In the genomic region with DNA sequence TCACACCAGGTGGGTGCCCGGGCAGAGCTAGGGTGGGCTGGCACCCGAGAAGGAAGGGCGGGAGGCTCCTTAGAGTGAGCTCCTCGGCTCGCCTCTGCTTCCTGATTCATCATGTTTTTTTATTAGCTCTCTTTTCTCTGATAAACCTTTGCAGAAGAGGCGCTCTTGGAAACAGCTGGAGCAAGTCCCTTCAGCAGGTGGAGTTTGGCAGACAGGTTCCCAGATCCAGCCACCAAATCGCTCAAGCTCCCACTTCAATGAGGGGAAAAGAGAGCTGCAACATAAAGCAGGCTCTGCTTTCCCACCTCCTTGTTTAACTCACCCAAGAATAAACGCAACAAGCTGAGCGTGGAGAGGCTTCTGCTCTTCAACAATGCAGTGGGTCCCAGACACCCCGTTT, we compare ENCODE assay signal across 37 cellular contexts.
"Had no signal": no experiment of that assay in that cellular context is flagged by ENCODE, and none has a peak within 500 bp of the region (broad histone marks: within the 10 kb centered on the region; RNA-seq: fewer than 3 reads in every experiment).

No MANE protein-coding gene starts in this region.

- H3K36me3 Mint-ChIP-seq: activated CD4-positive, alpha-beta memory T cell treated with anti-CD3 and anti-CD28 coated beads for 36 hours; activated naive CD4-positive, alpha-beta T cell treated with anti-CD3 and anti-CD28 coated beads, Interleukin-2, amount 50 U/mL, for 72 hours; activated naive CD8-positive, alpha-beta T cell treated with anti-CD3 and anti-CD28 coated beads for 36 hours; WTC11 had no signal

- DNase-seq: activated CD4-positive, alpha-beta memory T cell treated with anti-CD3 and anti-CD28 coated beads for 36 hours; activated CD4-positive, alpha-beta T cell treated with anti-CD3 and anti-CD28 coated beads for 1 hour; activated CD4-positive, alpha-beta T cell treated with anti-CD3 and anti-CD28 coated beads for 4 hours; activated CD4-positive, alpha-beta T cell treated with anti-CD3 and anti-CD28 coated beads, Interleukin-2, amount 10 ng/mL, durations not matched to agents 24 days and 14 days; activated CD4-positive, alpha-beta T cell treated with anti-CD3 and anti-CD28 coated beads, Interleukin-2, amount 50 U/mL, for 1 hour; activated CD4-positive, alpha-beta T cell treated with anti-CD3 and anti-CD28 coated beads, Interleukin-2, amount 50 U/mL, for 4 hours; activated CD4-positive, CD25-positive, alpha-beta regulatory T cell; activated CD8-positive, alpha-beta memory T cell treated with anti-CD3 and anti-CD28 coated beads, Interleukin-2, amount 50 U/mL, for 4 hours; activated CD8-positive, alpha-beta T cell treated with anti-CD3 and anti-CD28 coated beads for 36 hours; activated effector memory CD4-positive, alpha-beta T cell treated with anti-CD3 and anti-CD28 coated beads, Interleukin-2, amount 50 U/mL, for 16 hours; activated gamma-delta T cell treated with Interleukin-2 at 50 U/mL for 16 hours; activated naive CD4-positive, alpha-beta T cell; activated naive CD4-positive, alpha-beta T cell treated with anti-CD3 and anti-CD28 coated beads for 36 hours; activated naive CD4-positive, alpha-beta T cell treated with anti-CD3 and anti-CD28 coated beads, Interleukin-2, amount 50 U/mL, for 16 hours; activated naive CD8-positive, alpha-beta T cell treated with anti-CD3 and anti-CD28 coated beads for 36 hours; activated T-cell treated with anti-CD3 and anti-CD28 coated beads for 4 hours; activated T-cell treated with anti-CD3 and anti-CD28 coated beads, Interleukin-2, amount 50 U/mL, for 1 hour; activated T-cell treated with anti-CD3 and anti-CD28 coated beads, Interleukin-2, amount 50 U/mL, for 4 hours; activated T-cell treated with anti-CD3 and anti-CD28 coated beads, Interleukin-2, amount 50 U/mL, for 72 hours; adrenal gland; amniotic stem cell; aorta; body of pancreas; brain microvascular endothelial cell; central memory CD4-positive, alpha-beta T cell; T-helper 1 cell; T-helper 2 cell; T-helper 9 cell; WERI-Rb-1 had no signal

- H3K4me3 Mint-ChIP-seq: activated CD4-positive, alpha-beta memory T cell treated with anti-CD3 and anti-CD28 coated beads for 36 hours; activated CD4-positive, alpha-beta T cell treated with anti-CD3 and anti-CD28 coated beads, Interleukin-2, amount 10 ng/mL, durations not matched to agents 24 days and 14 days; activated CD8-positive, alpha-beta T cell treated with anti-CD3 and anti-CD28 coated beads for 36 hours; activated naive CD4-positive, alpha-beta T cell treated with anti-CD3 and anti-CD28 coated beads for 36 hours; activated naive CD8-positive, alpha-beta T cell treated with anti-CD3 and anti-CD28 coated beads for 36 hours; activated T-cell treated with anti-CD3 and anti-CD28 coated beads, Interleukin-2, amount 50 U/mL, for 4 hours; activated T-cell treated with anti-CD3 and anti-CD28 coated beads, Interleukin-2, amount 50 U/mL, for 72 hours; activated T-helper 1 cell treated with anti-CD3 and anti-CD28 coated beads, Interleukin-12 subunit alpha, Interleukin-12 subunit beta, Interleukin-2, Interleukin-4 antibody, amounts not matched to agents 30 ng/mL and 10 ng/mL and 1 ng/mL, durations not matched to agents 14 hours and 24 hours and 36 hours; activated T-helper 17 cell treated with anti-CD3 and anti-CD28 coated beads, Interleukin-2, amount 50 U/mL, for 72 hours; T-helper 1 cell treated with Interleukin-12 subunit alpha and Interleukin-12 subunit beta and Interleukin-4 antibody, amounts not matched to agents 30 μg/mL and 1 μg/mL, for 36 hours; T-helper 2 cell treated with Interferon-gamma antibody and Interleukin-4, amounts not matched to agents 5 μg/mL and 100 μg/mL, for 36 hours; WTC11 had no signal

- H3K4me1 Mint-ChIP-seq: activated T-helper 17 cell treated with anti-CD3 and anti-CD28 coated beads, Interleukin-2, amount 50 U/mL, for 72 hours had no signal

- H3K27me3 ChIP-seq: body of pancreas, brain microvascular endothelial cell had no signal

- H3K27ac Mint-ChIP-seq: activated CD4-positive, alpha-beta memory T cell treated with anti-CD3 and anti-CD28 coated beads for 36 hours; activated CD4-positive, alpha-beta T cell treated with anti-CD3 and anti-CD28 coated beads, Interleukin-2, amount 10 ng/mL, durations not matched to agents 24 days and 14 days; activated CD8-positive, alpha-beta T cell treated with anti-CD3 and anti-CD28 coated beads for 36 hours; activated naive CD4-positive, alpha-beta T cell treated with anti-CD3 and anti-CD28 coated beads for 36 hours; activated naive CD4-positive, alpha-beta T cell treated with anti-CD3 and anti-CD28 coated beads, Interleukin-2, amount 50 U/mL, for 72 hours; activated naive CD8-positive, alpha-beta T cell treated with anti-CD3 and anti-CD28 coated beads for 36 hours; activated T-cell treated with anti-CD3 and anti-CD28 coated beads, Interleukin-2, amount 50 U/mL, for 72 hours; activated T-helper 1 cell treated with anti-CD3 and anti-CD28 coated beads, Interleukin-12 subunit alpha, Interleukin-12 subunit beta, Interleukin-2, Interleukin-4 antibody, amounts not matched to agents 30 ng/mL and 10 ng/mL and 1 ng/mL, durations not matched to agents 14 hours and 24 hours and 36 hours; activated T-helper 17 cell treated with anti-CD3 and anti-CD28 coated beads, Interleukin-2, amount 50 U/mL, for 72 hours; T-helper 1 cell treated with Interleukin-12 subunit alpha and Interleukin-12 subunit beta and Interleukin-4 antibody, amounts not matched to agents 30 μg/mL and 1 μg/mL, for 36 hours; T-helper 2 cell treated with Interferon-gamma antibody and Interleukin-4, amounts not matched to agents 5 μg/mL and 100 μg/mL, for 36 hours; WTC11 had no signal

- H3K27ac ChIP-seq: adrenal gland, body of pancreas, brain microvascular endothelial cell, breast epithelium, WERI-Rb-1 had no signal

- ATAC-seq: activated CD4-positive, CD25-positive, alpha-beta regulatory T cell treated with anti-CD3 and anti-CD28 coated beads, Interleukin-2, amount 50 U/mL, for 24 hours; activated CD8-positive, alpha-beta T cell treated with anti-CD3 and anti-CD28 coated beads for 36 hours; activated naive CD4-positive, alpha-beta T cell treated with anti-CD3 and anti-CD28 coated beads, Interleukin-2, amount 50 U/mL, for 72 hours; activated T-cell treated with anti-CD3 and anti-CD28 coated beads, Interleukin-2, amount 50 U/mL, for 4 hours; activated T-cell treated with anti-CD3 and anti-CD28 coated beads, Interleukin-2, amount 50 U/mL, for 72 hours; activated T-helper 17 cell treated with anti-CD3 and anti-CD28 coated beads, Interleukin-2, amount 50 U/mL, for 72 hours; body of pancreas; WTC11 had no signal

- H3K4me1 ChIP-seq: adrenal gland, body of pancreas, breast epithelium had no signal

- H3K9me3 Mint-ChIP-seq: activated CD4-positive, alpha-beta memory T cell treated with anti-CD3 and anti-CD28 coated beads for 36 hours; activated CD4-positive, alpha-beta T cell treated with anti-CD3 and anti-CD28 coated beads, Interleukin-2, amount 10 ng/mL, durations not matched to agents 24 days and 14 days; activated CD8-positive, alpha-beta T cell treated with anti-CD3 and anti-CD28 coated beads for 36 hours; activated naive CD4-positive, alpha-beta T cell treated with anti-CD3 and anti-CD28 coated beads for 36 hours; activated naive CD4-positive, alpha-beta T cell treated with anti-CD3 and anti-CD28 coated beads, Interleukin-2, amount 50 U/mL, for 72 hours; activated naive CD8-positive, alpha-beta T cell treated with anti-CD3 and anti-CD28 coated beads for 36 hours; activated T-cell treated with anti-CD3 and anti-CD28 coated beads, Interleukin-2, amount 50 U/mL, for 4 hours; activated T-cell treated with anti-CD3 and anti-CD28 coated beads, Interleukin-2, amount 50 U/mL, for 72 hours; activated T-helper 1 cell treated with anti-CD3 and anti-CD28 coated beads, Interleukin-12 subunit alpha, Interleukin-12 subunit beta, Interleukin-2, Interleukin-4 antibody, amounts not matched to agents 30 ng/mL and 10 ng/mL and 1 ng/mL, durations not matched to agents 14 hours and 24 hours and 36 hours; activated T-helper 17 cell treated with anti-CD3 and anti-CD28 coated beads, Interleukin-2, amount 50 U/mL, for 72 hours; T-helper 1 cell treated with Interleukin-12 subunit alpha and Interleukin-12 subunit beta and Interleukin-4 antibody, amounts not matched to agents 30 μg/mL and 1 μg/mL, for 36 hours; T-helper 2 cell treated with Interferon-gamma antibody and Interleukin-4, amounts not matched to agents 5 μg/mL and 100 μg/mL, for 36 hours; WTC11 had no signal

- H3K4me3 ChIP-seq: adrenal gland, body of pancreas, breast epithelium had no signal

- H3K36me3 ChIP-seq: adrenal gland, brain microvascular endothelial cell, breast epithelium, WERI-Rb-1 had no signal

- H3K9me3 ChIP-seq: adrenal gland, body of pancreas, breast epithelium had no signal
